ENCODE assay signal across 10 cellular contexts in genomic region chr4:41418444-41418843, GRCh38.
DNase-seq lines count a peak whose midpoint lies in the region; ATAC-seq and TF ChIP-seq lines count a peak whose summit lies in the region.
"Had no signal": no experiment of that assay in that cellular context is flagged by ENCODE, and none has a peak within 500 bp of the region (broad histone marks: within the 10 kb centered on the region; RNA-seq: fewer than 3 reads in every experiment).

No MANE protein-coding gene starts in this region.

- DNase-seq in BJ (ENCODE audit: low read depth) (peak; percentile 79), anterior cingulate cortex (lab: John Stamatoyannopoulos, UW) (peak in 53 of 58 donors; percentile 12 to 79 (median 43)), heart right ventricle (peak; percentile 73 to 78), trophoblast cell (peak; percentile 89 to 92)
- DNase-seq: CD4-positive, alpha-beta memory T cell; T-cell had no signal

- H3K14ac ChIP-seq in trophoblast cell (ENCODE audit: low read length): no peak overlapping the region

- no peaks in the 10 kb centered on the region for H3K27me3 ChIP-seq in BJ (ENCODE audit: control insufficient read depth, insufficient read depth, low read length)
- peaks cover 0 to 15% (median 0%) of the 10 kb centered on the region in 7 donors for H3K27me3 ChIP-seq in heart right ventricle
- H3K27me3 ChIP-seq in trophoblast cell (ENCODE audit: insufficient read depth, low read length): no peaks in the 10 kb centered on the region

- H3K4me1 ChIP-seq in heart right ventricle (peaks cover 0 to 49% (median 32%) of the 10 kb centered on the region in 9 donors), trophoblast cell (ENCODE audit: control insufficient read depth in 1 of 2, insufficient read depth in 2 of 2, low read length in 2 of 2) (peaks cover 4% of the 10 kb centered on the region in 2 experiments)

- H4K8ac ChIP-seq in trophoblast cell (ENCODE audit: low read depth, low read length): no peak overlapping the region

- H3K9me3 ChIP-seq in heart right ventricle (no peaks in the 10 kb centered on the region), trophoblast cell (ENCODE audit: insufficient read depth, low read depth, low read length) (no peaks in the 10 kb centered on the region)

- no peak overlapping the region for H3K9ac ChIP-seq in trophoblast cell (ENCODE audit: low read length)

- intact Hi-C loops in heart right ventricle (cut with DNase I): loop anchor here in 3 of 10 donors (5.0 to 10.0 kb wide), 2 partner anchors 54 to 56 kb away; no protein-coding TSS in a partner anchor

- WGBS in heart right ventricle, 2 donors: 27 to 36% methylated on average over 8 of the region's 8 CpGs
- no CpG with 5 or more reads among the region's 8 CpGs for WGBS in trophoblast cell (ENCODE audit: extremely low coverage, insufficient coverage, insufficient read length)

- no peaks in the 10 kb centered on the region for H3K79me1 ChIP-seq in trophoblast cell (ENCODE audit: low read length)

- H3K4ac ChIP-seq in trophoblast cell (ENCODE audit: low read depth, low read length): no peak overlapping the region

- H2BK12ac ChIP-seq in trophoblast cell (ENCODE audit: low read length): no peak overlapping the region

- H2AK5ac ChIP-seq in trophoblast cell (ENCODE audit: low read length): no peak overlapping the region

- H2AFZ ChIP-seq in trophoblast cell (ENCODE audit: insufficient read depth, low read length, poor library complexity): no peak overlapping the region

- H3K27ac ChIP-seq in heart right ventricle: peak overlapping the region in 9 of 10 donors; percentile 5 to 78 (median 58)
- peak overlapping the region; percentile 9 for H3K27ac ChIP-seq in trophoblast cell (ENCODE audit: low read depth, low read length)

- POLR2A ChIA-PET in BJ (lab: Charles Lee): interaction anchor here (0.6 kb wide), 1 partner anchor 24 kb away, joined by 4 read pairs; no protein-coding TSS in a partner anchor

- ATAC-seq in heart right ventricle: peak; percentile 86 to 96 (median 92)
- no peak for ATAC-seq in HG02973 (IDR thresholded peaks at IDR 0.05; ENCODE audit: unreplicated experiment)
- no peak for ATAC-seq in GM21825 (IDR thresholded peaks at IDR 0.05; ENCODE audit: unreplicated experiment)
- no peak for ATAC-seq in HG03439 (IDR thresholded peaks at IDR 0.05; ENCODE audit: unreplicated experiment)
- no peak for ATAC-seq in GM18498 (IDR thresholded peaks at IDR 0.05; ENCODE audit: unreplicated experiment)
- ATAC-seq: T-cell had no signal

- no peak overlapping the region for H2BK5ac ChIP-seq in trophoblast cell (ENCODE audit: low read depth, low read length, poor library complexity)

- H3K36me3 ChIP-seq in BJ (ENCODE audit: control insufficient read depth, insufficient read depth, low read length): no peaks in the 10 kb centered on the region
- H3K36me3 ChIP-seq in heart right ventricle: no peaks in the 10 kb centered on the region
- H3K36me3 ChIP-seq in trophoblast cell (ENCODE audit: control insufficient read depth in 1 of 2, insufficient read depth in 2 of 2, low read length in 2 of 2): no peaks in the 10 kb centered on the region

- no peak overlapping the region for H4K12ac ChIP-seq in trophoblast cell (ENCODE audit: low read depth, low read length)

- H3K18ac ChIP-seq in trophoblast cell (ENCODE audit: low read length): no peak overlapping the region

- H3K4me3 ChIP-seq in BJ (ENCODE audit: low read depth, low read length) (no peak overlapping the region), heart right ventricle (no peak overlapping the region), trophoblast cell (ENCODE audit: low read depth, low read length) (no peak overlapping the region)

- peak overlapping the region; percentile 5 for H3K4me2 ChIP-seq in trophoblast cell (ENCODE audit: low read length)

- no peak overlapping the region for H2BK120ac ChIP-seq in trophoblast cell (ENCODE audit: insufficient read depth, low read length, poor library complexity)

- no peak overlapping the region for H4K91ac ChIP-seq in trophoblast cell (ENCODE audit: low read depth, low read length)

- H3K79me2 ChIP-seq in trophoblast cell (ENCODE audit: control insufficient read depth, insufficient read depth, low read length, poor library complexity): no peaks in the 10 kb centered on the region

- no peak for TF ChIP-seq CTCF in BJ (IDR thresholded peaks at IDR 0.05; ENCODE audit: insufficient read depth, low read depth, low read length)
- TF ChIP-seq CTCF in heart right ventricle (IDR thresholded peaks at IDR 0.05): no peak

- no peak overlapping the region for H3K23ac ChIP-seq in trophoblast cell (ENCODE audit: low read length)

- CTCF ChIA-PET in BJ (lab: Yijun Ruan, JAX): interaction anchor here (0.8 to 1.4 kb wide), 3 partner anchors 10 to 225 kb away, joined by 3 to 4 read pairs (median 3); no protein-coding TSS in a partner anchor

Comparison
In these comparisons a context has a peak if more than half of its experiments do, and no peak if none do; other contexts are left out.
1. ATAC-seq: peak in heart right ventricle (8 of 8); none in HG02973 (single experiment), GM21825 (single experiment), HG03439 (single experiment) and GM18498 (single experiment).
2. Peak in every context shown above with its lines, with median percentiles within 50 percentile points of each other: DNase-seq.